ENCODE assay signal across 9 cellular contexts in genomic region chr1:117572546-117572945, GRCh38. TPM values are rescaled to one million over a fixed set of nuclear protein-coding genes. Genes with fewer than 3 reads are reported as not detected.
DNase-seq lines count a peak whose midpoint lies in the region; ATAC-seq and TF ChIP-seq lines count a peak whose summit lies in the region.
"Had no signal": no experiment of that assay in that cellular context is flagged by ENCODE, and none has a peak within 500 bp of the region (broad histone marks: within the 10 kb centered on the region; RNA-seq: fewer than 3 reads in every experiment).

No MANE protein-coding gene starts in this region.

- H3K9me2 ChIP-seq in PC-9 (ENCODE audit: insufficient read depth): no peaks in the 10 kb centered on the region

- H3K27me3 ChIP-seq in PC-9 (ENCODE audit: insufficient read depth, low read depth): no peaks in the 10 kb centered on the region
- no peaks in the 10 kb centered on the region for H3K27me3 ChIP-seq in transverse colon
- no peaks in the 10 kb centered on the region for H3K27me3 ChIP-seq in A673 (replicated peaks; ENCODE audit: insufficient read depth, low read depth, low read length, poor library complexity)

- DNase-seq in activated T-cell treated with anti-CD3 and anti-CD28 coated beads, Interleukin-2, amount 50 U/mL, for 1 hour: peak; percentile 29
- DNase-seq in activated T-cell treated with anti-CD3 and anti-CD28 coated beads for 4 hours (no peak), PC-9 (no peak), transverse colon (peak; percentile 69), A673 (ENCODE audit: low spot score) (no peak)
- peak; percentile 16 for DNase-seq in activated naive CD4-positive, alpha-beta T cell treated with anti-CD3 and anti-CD28 coated beads, Interleukin-2, amount 50 U/mL, for 16 hours

- peak overlapping the region; percentile 84; the same call in 1 of the 2 replicates for H3K4me2 ChIP-seq in PC-9

- no peaks in the 10 kb centered on the region for H3K36me3 ChIP-seq in PC-9 (ENCODE audit: low read depth)
- no peaks in the 10 kb centered on the region for H3K36me3 ChIP-seq in transverse colon
- H3K36me3 ChIP-seq in A673 (ENCODE audit: insufficient read depth, low read length, poor library complexity, severe bottlenecking): no peaks in the 10 kb centered on the region

- POLR2A ChIA-PET in PC-9 (lab: Charles Lee; ENCODE audit: unreplicated experiment) (no interaction called here), A673 (lab: Charles Lee; ENCODE audit: low non-redundant PET) (no interaction called here)

- no TSS peak for BruUV-seq in PC-9 (replicated peaks; lab: Mats Ljungman, UMichigan)
- no TSS peak for BruUV-seq in A673 (replicated peaks; lab: Mats Ljungman, UMichigan)

- ATAC-seq in HG03139 (IDR thresholded peaks at IDR 0.05; ENCODE audit: unreplicated experiment) (no peak), HG03095 (IDR thresholded peaks at IDR 0.05; ENCODE audit: unreplicated experiment) (no peak)

- WGBS in transverse colon (ENCODE audit: low coverage in 1 of 2), 2 donors: 53% methylated on average over 4 of the region's 4 CpGs; no CpG with 5 or more reads in 1 of the 2 donors

- peaks cover 32% of the 10 kb centered on the region for H3F3A ChIP-seq in PC-9 (ENCODE audit: insufficient read depth, low read depth)

- no peak overlapping the region for H3K4me3 ChIP-seq in PC-9
- H3K4me3 ChIP-seq in transverse colon: no peak overlapping the region
- no peak overlapping the region for H3K4me3 ChIP-seq in A673 (ENCODE audit: low read depth, low read length, poor library complexity, severe bottlenecking)

- in situ Hi-C loops in transverse colon (cut with MboI; ENCODE audit: low pct_ligation_motif_present in 1 of 4, low pct_unique_long_range_greater_than_20kb in 1 of 4, low sequenced_read_pairs in 3 of 4): no loop called here

- H4K20me1 ChIP-seq in PC-9 (ENCODE audit: insufficient read depth): no peaks in the 10 kb centered on the region

- H3K9me3 ChIP-seq in PC-9 (ENCODE audit: insufficient read depth, low read depth): no peaks in the 10 kb centered on the region
- no peaks in the 10 kb centered on the region for H3K9me3 ChIP-seq in transverse colon
- no peaks in the 10 kb centered on the region for H3K9me3 ChIP-seq in A673 (ENCODE audit: low read depth, low read length, poor library complexity, severe bottlenecking)

- intact Hi-C loops in PC-9 (cut with micrococcal nuclease; ENCODE audit: unreplicated experiment) (no loop called here), transverse colon (cut with DNase I; ENCODE audit: low total_unique reads) (no loop called here), A673 (cut with micrococcal nuclease; ENCODE audit: unreplicated experiment) (no loop called here)

- H3K4me1 ChIP-seq in PC-9 (replicated peaks; ENCODE audit: insufficient read depth): peaks cover 41% of the 10 kb centered on the region
- peaks cover 0 to 34% (median 17%) of the 10 kb centered on the region in 4 donors for H3K4me1 ChIP-seq in transverse colon
- no peaks in the 10 kb centered on the region for H3K4me1 ChIP-seq in A673 (ENCODE audit: insufficient read depth, low read length, poor library complexity, severe bottlenecking)

- no peak for TF ChIP-seq CTCF in PC-9 (conservative IDR thresholded peaks at IDR 0.05)
- no peak for TF ChIP-seq CTCF in transverse colon (IDR thresholded peaks at IDR 0.05)
- TF ChIP-seq CTCF in A673 (conservative IDR thresholded peaks at IDR 0.05; ENCODE audit: low read depth, low read length): no peak

- no peak overlapping the region for H2AFZ ChIP-seq in PC-9

- H3K79me2 ChIP-seq in PC-9 (ENCODE audit: low read depth): no peaks in the 10 kb centered on the region

- CTCF ChIA-PET in PC-9 (lab: Charles Lee): no interaction called here
- CTCF ChIA-PET in A673 (lab: Charles Lee): no interaction called here

- TF ChIP-seq POLR2A in transverse colon (IDR thresholded peaks at IDR 0.05): no peak

- TF ChIP-seq EP300 in transverse colon (IDR thresholded peaks at IDR 0.05; ENCODE audit: low read depth): no peak

- H3K27ac ChIP-seq in PC-9 (peak overlapping the region; percentile 84), transverse colon (peak overlapping the region in 2 of 4 donors; percentile 8 to 71), A673 (ENCODE audit: low read depth, low read length, poor library complexity, severe bottlenecking) (no peak overlapping the region)

RNA-seq across cellular contexts. Expression of gene TENT5C, which starts 33.3 kb away (rescaled TPM):
- total RNA-seq in PC-9 (2021) (3.9 and 4.3 TPM in 2 replicates), transverse colon (10 to 100 TPM in 3 of 4 donors, 1 to 10 TPM in 1; 3.4 to 30.8 (median 18.1) TPM), A673 (2021) (0.90 and 1.1 TPM in 2 replicates)
- total RNA-seq: epithelial cell of proximal tubule had no signal

Comparison
In these comparisons a context has a peak if more than half of its experiments do, and no peak if none do; other contexts are left out.
1. DNase-seq: peak in activated T-cell treated with anti-CD3 and anti-CD28 coated beads, Interleukin-2, amount 50 U/mL, for 1 hour (single experiment), activated naive CD4-positive, alpha-beta T cell treated with anti-CD3 and anti-CD28 coated beads, Interleukin-2, amount 50 U/mL, for 16 hours (single experiment) and transverse colon (single experiment); none in activated T-cell treated with anti-CD3 and anti-CD28 coated beads for 4 hours (single experiment), PC-9 (0 of 2) and A673 (single experiment).